In the genomic region with DNA sequence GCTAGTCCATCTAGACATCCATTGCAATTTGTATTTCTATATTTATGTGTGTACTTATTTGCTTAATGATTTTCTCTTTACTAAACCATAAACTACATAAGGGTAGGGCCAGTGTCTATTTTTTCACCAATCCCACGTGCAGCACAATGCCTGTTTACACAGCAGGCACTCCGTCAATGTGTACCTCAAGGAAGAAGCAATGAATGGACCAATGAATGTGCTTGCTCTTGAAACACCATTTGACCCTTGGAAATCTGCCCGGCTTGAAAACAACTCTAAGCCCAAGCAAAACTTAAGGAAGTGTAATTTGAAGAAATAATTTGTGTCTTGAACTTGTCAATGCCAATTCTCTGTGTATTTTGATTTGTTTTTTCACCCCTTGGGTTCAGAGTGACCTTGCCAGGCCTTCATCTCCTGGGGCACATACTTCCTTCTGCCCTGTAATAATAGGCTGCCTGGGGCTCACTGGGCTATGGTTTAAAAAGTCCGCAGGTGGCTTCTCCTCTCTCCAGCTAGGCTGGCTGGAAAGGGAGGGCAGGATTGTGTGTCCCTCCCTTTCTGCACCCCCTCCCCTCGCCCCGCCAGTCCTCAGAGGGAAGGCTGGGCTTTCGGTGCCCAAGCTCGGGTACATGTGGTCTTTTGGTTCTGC, we compare ENCODE assay signal across 2 cellular contexts.
TF ChIP-seq lines count a peak whose summit lies in the region.

No MANE protein-coding gene starts in this region.

TF ChIP-seq in GM23338, 12 proteins besides CTCF, POLR2A, EP300 and RAD21 (continued from another document):
- no peak for TF ChIP-seq ETS1 (IDR thresholded peaks at IDR 0.05)
- no peak for TF ChIP-seq EZH2phosphoT487 (IDR thresholded peaks at IDR 0.05; ENCODE audit: unreplicated experiment)
- no peak for TF ChIP-seq ZNF114 (CRISPR knock-in tag; IDR thresholded peaks at IDR 0.05)
- TF ChIP-seq, protein P1, sequence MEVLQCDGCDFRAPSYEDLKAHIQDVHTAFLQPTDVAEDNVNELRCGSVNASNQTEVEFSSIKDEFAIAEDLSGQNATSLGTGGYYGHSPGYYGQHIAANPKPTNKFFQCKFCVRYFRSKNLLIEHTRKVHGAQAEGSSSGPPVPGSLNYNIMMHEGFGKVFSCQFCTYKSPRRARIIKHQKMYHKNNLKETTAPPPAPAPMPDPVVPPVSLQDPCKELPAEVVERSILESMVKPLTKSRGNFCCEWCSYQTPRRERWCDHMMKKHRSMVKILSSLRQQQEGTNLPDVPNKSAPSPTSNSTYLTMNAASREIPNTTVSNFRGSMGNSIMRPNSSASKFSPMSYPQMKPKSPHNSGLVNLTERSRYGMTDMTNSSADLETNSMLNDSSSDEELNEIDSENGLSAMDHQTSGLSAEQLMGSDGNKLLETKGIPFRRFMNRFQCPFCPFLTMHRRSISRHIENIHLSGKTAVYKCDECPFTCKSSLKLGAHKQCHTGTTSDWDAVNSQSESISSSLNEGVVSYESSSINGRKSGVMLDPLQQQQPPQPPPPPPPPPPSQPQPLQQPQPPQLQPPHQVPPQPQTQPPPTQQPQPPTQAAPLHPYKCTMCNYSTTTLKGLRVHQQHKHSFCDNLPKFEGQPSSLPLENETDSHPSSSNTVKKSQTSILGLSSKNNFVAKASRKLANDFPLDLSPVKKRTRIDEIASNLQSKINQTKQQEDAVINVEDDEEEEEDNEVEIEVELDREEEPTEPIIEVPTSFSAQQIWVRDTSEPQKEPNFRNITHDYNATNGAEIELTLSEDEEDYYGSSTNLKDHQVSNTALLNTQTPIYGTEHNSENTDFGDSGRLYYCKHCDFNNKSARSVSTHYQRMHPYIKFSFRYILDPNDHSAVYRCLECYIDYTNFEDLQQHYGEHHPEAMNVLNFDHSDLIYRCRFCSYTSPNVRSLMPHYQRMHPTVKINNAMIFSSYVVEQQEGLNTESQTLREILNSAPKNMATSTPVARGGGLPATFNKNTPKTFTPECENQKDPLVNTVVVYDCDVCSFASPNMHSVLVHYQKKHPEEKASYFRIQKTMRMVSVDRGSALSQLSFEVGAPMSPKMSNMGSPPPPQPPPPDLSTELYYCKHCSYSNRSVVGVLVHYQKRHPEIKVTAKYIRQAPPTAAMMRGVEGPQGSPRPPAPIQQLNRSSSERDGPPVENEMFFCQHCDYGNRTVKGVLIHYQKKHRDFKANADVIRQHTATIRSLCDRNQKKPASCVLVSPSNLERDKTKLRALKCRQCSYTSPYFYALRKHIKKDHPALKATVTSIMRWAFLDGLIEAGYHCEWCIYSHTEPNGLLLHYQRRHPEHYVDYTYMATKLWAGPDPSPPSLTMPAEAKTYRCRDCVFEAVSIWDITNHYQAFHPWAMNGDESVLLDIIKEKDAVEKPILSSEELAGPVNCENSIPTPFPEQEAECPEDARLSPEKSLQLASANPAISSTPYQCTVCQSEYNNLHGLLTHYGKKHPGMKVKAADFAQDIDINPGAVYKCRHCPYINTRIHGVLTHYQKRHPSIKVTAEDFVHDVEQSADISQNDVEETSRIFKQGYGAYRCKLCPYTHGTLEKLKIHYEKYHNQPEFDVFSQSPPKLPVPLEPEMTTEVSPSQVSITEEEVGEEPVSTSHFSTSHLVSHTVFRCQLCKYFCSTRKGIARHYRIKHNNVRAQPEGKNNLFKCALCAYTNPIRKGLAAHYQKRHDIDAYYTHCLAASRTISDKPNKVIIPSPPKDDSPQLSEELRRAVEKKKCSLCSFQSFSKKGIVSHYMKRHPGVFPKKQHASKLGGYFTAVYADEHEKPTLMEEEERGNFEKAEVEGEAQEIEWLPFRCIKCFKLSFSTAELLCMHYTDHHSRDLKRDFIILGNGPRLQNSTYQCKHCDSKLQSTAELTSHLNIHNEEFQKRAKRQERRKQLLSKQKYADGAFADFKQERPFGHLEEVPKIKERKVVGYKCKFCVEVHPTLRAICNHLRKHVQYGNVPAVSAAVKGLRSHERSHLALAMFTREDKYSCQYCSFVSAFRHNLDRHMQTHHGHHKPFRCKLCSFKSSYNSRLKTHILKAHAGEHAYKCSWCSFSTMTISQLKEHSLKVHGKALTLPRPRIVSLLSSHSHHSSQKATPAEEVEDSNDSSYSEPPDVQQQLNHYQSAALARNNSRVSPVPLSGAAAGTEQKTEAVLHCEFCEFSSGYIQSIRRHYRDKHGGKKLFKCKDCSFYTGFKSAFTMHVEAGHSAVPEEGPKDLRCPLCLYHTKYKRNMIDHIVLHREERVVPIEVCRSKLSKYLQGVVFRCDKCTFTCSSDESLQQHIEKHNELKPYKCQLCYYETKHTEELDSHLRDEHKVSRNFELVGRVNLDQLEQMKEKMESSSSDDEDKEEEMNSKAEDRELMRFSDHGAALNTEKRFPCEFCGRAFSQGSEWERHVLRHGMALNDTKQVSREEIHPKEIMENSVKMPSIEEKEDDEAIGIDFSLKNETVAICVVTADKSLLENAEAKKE (CRISPR knock-in tag; IDR thresholded peaks at IDR 0.05) = no peak
- TF ChIP-seq, protein P2, sequence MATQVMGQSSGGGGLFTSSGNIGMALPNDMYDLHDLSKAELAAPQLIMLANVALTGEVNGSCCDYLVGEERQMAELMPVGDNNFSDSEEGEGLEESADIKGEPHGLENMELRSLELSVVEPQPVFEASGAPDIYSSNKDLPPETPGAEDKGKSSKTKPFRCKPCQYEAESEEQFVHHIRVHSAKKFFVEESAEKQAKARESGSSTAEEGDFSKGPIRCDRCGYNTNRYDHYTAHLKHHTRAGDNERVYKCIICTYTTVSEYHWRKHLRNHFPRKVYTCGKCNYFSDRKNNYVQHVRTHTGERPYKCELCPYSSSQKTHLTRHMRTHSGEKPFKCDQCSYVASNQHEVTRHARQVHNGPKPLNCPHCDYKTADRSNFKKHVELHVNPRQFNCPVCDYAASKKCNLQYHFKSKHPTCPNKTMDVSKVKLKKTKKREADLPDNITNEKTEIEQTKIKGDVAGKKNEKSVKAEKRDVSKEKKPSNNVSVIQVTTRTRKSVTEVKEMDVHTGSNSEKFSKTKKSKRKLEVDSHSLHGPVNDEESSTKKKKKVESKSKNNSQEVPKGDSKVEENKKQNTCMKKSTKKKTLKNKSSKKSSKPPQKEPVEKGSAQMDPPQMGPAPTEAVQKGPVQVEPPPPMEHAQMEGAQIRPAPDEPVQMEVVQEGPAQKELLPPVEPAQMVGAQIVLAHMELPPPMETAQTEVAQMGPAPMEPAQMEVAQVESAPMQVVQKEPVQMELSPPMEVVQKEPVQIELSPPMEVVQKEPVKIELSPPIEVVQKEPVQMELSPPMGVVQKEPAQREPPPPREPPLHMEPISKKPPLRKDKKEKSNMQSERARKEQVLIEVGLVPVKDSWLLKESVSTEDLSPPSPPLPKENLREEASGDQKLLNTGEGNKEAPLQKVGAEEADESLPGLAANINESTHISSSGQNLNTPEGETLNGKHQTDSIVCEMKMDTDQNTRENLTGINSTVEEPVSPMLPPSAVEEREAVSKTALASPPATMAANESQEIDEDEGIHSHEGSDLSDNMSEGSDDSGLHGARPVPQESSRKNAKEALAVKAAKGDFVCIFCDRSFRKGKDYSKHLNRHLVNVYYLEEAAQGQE (IDR thresholded peaks at IDR 0.05; ENCODE audit: unreplicated experiment) = no peak
- TF ChIP-seq NANOG (IDR thresholded peaks at IDR 0.05; ENCODE audit: borderline replicate concordance) = no peak

TF ChIP-seq in endothelial cell of umbilical vein, 7 proteins besides CTCF, POLR2A, EP300 and RAD21 (continued from another document):
- TF ChIP-seq FOS (IDR thresholded peaks at IDR 0.05; ENCODE audit: borderline replicate concordance, insufficient read depth, low read length) (no peak), MYC (IDR thresholded peaks at IDR 0.05; ENCODE audit: low read depth, low read length) (no peak), POLR2AphosphoS5 (IDR thresholded peaks at IDR 0.05; ENCODE audit: insufficient read depth, low read depth, low read length) (no peak), EZH2 (IDR thresholded peaks at IDR 0.05; ENCODE audit: borderline replicate concordance, low read depth, low read length, severe bottlenecking) (no peak)
